ENCODE assay signal across 2 cellular contexts in the genomic region with DNA sequence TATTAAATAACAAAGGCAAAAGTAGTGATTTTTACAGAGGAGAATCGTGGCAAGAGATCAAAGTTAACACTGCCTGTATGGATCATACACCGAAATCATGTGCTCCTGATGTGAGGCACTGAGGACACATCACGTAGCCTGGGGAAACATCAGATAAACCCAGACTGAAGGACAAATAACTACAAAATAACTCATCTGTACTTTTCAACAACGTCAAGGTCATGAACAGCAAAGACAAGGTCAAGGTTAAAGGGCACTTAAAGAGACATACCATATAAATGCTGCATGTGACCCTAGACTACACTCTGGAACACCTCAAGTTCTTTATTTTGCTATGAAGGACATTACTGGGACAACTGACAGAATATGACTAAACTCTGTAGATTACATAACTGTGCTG.
A peak's percentile ranks its signal among the peaks of the same experiment; 100 is the strongest.
TF ChIP-seq lines count a peak whose summit lies in the region.

No MANE protein-coding gene starts in this region.

TF ChIP-seq in K562, 482 proteins besides CTCF, POLR2A, EP300 and RAD21:
- TF ChIP-seq SRSF3 (IDR thresholded peaks at IDR 0.05; ENCODE audit: insufficient read depth, low read length) (no peak), ESRRA (IDR thresholded peaks at IDR 0.05; ENCODE audit: borderline replicate concordance, low read depth) (peak; percentile 80), CREB3L1 (IDR thresholded peaks at IDR 0.05; ENCODE audit: borderline replicate concordance, low read depth) (no peak), GATAD2B (IDR thresholded peaks at IDR 0.05; ENCODE audit: borderline replicate concordance) (no peak), ELF2 (CRISPR knock-in tag; IDR thresholded peaks at IDR 0.05) (no peak), ZNF764 (CRISPR knock-in tag; IDR thresholded peaks at IDR 0.05; ENCODE audit: low read depth) (no peak)

TF ChIP-seq in GM23338, 12 proteins besides CTCF, POLR2A, EP300 and RAD21 (continued from another document):
- TF ChIP-seq POLR2AphosphoS5 (IDR thresholded peaks at IDR 0.05; ENCODE audit: low read depth), result no peak
- TF ChIP-seq, protein P1, sequence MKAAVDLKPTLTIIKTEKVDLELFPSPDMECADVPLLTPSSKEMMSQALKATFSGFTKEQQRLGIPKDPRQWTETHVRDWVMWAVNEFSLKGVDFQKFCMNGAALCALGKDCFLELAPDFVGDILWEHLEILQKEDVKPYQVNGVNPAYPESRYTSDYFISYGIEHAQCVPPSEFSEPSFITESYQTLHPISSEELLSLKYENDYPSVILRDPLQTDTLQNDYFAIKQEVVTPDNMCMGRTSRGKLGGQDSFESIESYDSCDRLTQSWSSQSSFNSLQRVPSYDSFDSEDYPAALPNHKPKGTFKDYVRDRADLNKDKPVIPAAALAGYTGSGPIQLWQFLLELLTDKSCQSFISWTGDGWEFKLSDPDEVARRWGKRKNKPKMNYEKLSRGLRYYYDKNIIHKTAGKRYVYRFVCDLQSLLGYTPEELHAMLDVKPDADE (IDR thresholded peaks at IDR 0.05), result no peak
- no peak for TF ChIP-seq CREB1 (CRISPR knock-in tag; IDR thresholded peaks at IDR 0.05; ENCODE audit: low read depth)
- TF ChIP-seq ZNF331 (CRISPR knock-in tag; IDR thresholded peaks at IDR 0.05; ENCODE audit: low read depth), result no peak
- TF ChIP-seq ZNF114 (CRISPR knock-in tag; IDR thresholded peaks at IDR 0.05), result no peak
- TF ChIP-seq NANOG (IDR thresholded peaks at IDR 0.05; ENCODE audit: borderline replicate concordance), result no peak
- TF ChIP-seq STAT1 (IDR thresholded peaks at IDR 0.05; ENCODE audit: unreplicated experiment), result no peak
- no peak for TF ChIP-seq JUNB (IDR thresholded peaks at IDR 0.05; ENCODE audit: unreplicated experiment)
